Comparison of ENCODE assay signal across 12 cellular contexts in genomic region chrX:69493766-69494165, GRCh38. TPM values are rescaled to one million over a fixed set of nuclear protein-coding genes. Genes with fewer than 3 reads are reported as not detected.
DNase-seq lines count a peak whose midpoint lies in the region; ATAC-seq and TF ChIP-seq lines count a peak whose summit lies in the region.
"Had no signal": no experiment of that assay in that cellular context is flagged by ENCODE, and none has a peak within 500 bp of the region (broad histone marks: within the 10 kb centered on the region; RNA-seq: fewer than 3 reads in every experiment).

No MANE protein-coding gene starts in this region.

- H3K36me3 ChIP-seq in PC-3 (ENCODE audit: low read depth, low read length): no peaks in the 10 kb centered on the region
- no peaks in the 10 kb centered on the region for H3K36me3 ChIP-seq in RWPE2 (ENCODE audit: low read depth)
- H3K36me3 ChIP-seq: BLaER1 had no signal

- H3K9ac ChIP-seq in PC-3 (ENCODE audit: low read length): no peak overlapping the region
- H3K9ac ChIP-seq: BLaER1 had no signal

- no peak overlapping the region for H2AFZ ChIP-seq in PC-3 (ENCODE audit: low read length)
- H2AFZ ChIP-seq: GM23338 had no signal

- no TSS peak for BruUV-seq in PC-3 (replicated peaks; lab: Mats Ljungman, UMichigan)

- CTCF ChIA-PET in PC-3 (lab: Charles Lee): no interaction called here

- H3F3A ChIP-seq in PC-3 (ENCODE audit: low read length, unreplicated experiment): no peaks in the 10 kb centered on the region

- H3K4me2 ChIP-seq in PC-3 (ENCODE audit: low read length): no peak overlapping the region
- H3K4me2 ChIP-seq: GM23338 had no signal

- intact Hi-C loops in PC-3 (cut with micrococcal nuclease) (loop anchor here (1.0 kb wide), 3 partner anchors 126 to 604 kb away; no protein-coding TSS in a partner anchor), Right ventricle myocardium inferior (cut with DNase I) (loop anchor here (5.0 kb wide), 1 partner anchor 604 kb away; no protein-coding TSS in a partner anchor)

- POLR2A ChIA-PET in PC-3 (lab: Charles Lee; ENCODE audit: unreplicated experiment): no interaction called here

- H3K9me2 ChIP-seq in PC-3 (replicated peaks; ENCODE audit: low read length): no peaks in the 10 kb centered on the region

- H3K4me3 ChIP-seq in PC-3 (ENCODE audit: low read length) (no peak overlapping the region), RWPE2 (ENCODE audit: severe bottlenecking) (no peak overlapping the region)
- H3K4me3 ChIP-seq: BLaER1, GM23338 had no signal

- H3K27me3 ChIP-seq in PC-3 (ENCODE audit: low read length) (no peaks in the 10 kb centered on the region), RWPE2 (ENCODE audit: insufficient read depth, poor library complexity, severe bottlenecking) (no peaks in the 10 kb centered on the region)

- no peaks in the 10 kb centered on the region for H4K20me1 ChIP-seq in PC-3 (ENCODE audit: low read length)
- H4K20me1 ChIP-seq: BLaER1 had no signal

- DNase-seq in PC-3 (peak; percentile 22), RWPE2 (ENCODE audit: low spot score) (no peak), kidney tubule cell (ENCODE audit: low spot score) (peak; percentile 33), GM10266 (ENCODE audit: extremely low spot score) (no peak), Right ventricle myocardium inferior (ENCODE audit: missing footprints) (no peak), dermis blood vessel endothelial cell (no peak)
- DNase-seq: AML-193; CD8-positive, alpha-beta memory T cell had no signal

- TF ChIP-seq CTCF in PC-3 (conservative IDR thresholded peaks at IDR 0.05; ENCODE audit: low read depth, low read length) (no peak), RWPE2 (IDR thresholded peaks at IDR 0.05; ENCODE audit: poor library complexity, severe bottlenecking) (no peak), GM10266 (IDR thresholded peaks at IDR 0.05; ENCODE audit: control insufficient read depth, insufficient read depth, low read depth, missing control alignments) (no peak)

- no peaks in the 10 kb centered on the region for H3K79me2 ChIP-seq in PC-3 (ENCODE audit: low read length)

- H3K27ac ChIP-seq in PC-3 (ENCODE audit: low read length) (no peak overlapping the region), RWPE2 (ENCODE audit: poor library complexity, severe bottlenecking) (no peak overlapping the region)
- H3K27ac ChIP-seq: BLaER1 had no signal

- H3K9me3 ChIP-seq in PC-3 (ENCODE audit: low read length) (no peaks in the 10 kb centered on the region), RWPE2 (ENCODE audit: severe bottlenecking) (no peaks in the 10 kb centered on the region)
- H3K9me3 ChIP-seq: Caco-2 had no signal

- H3K4me1 ChIP-seq in PC-3 (ENCODE audit: insufficient read depth, low read length) (no peaks in the 10 kb centered on the region), RWPE2 (ENCODE audit: insufficient read depth, poor library complexity, severe bottlenecking) (no peaks in the 10 kb centered on the region)
- H3K4me1 ChIP-seq: Caco-2 had no signal

- ATAC-seq in PC-3 (no peak), RWPE2 (ENCODE audit: low read depth) (peak; percentile 66; the same call in 2 of the 3 replicates), esophagus mucosa (peak; percentile 55), Right ventricle myocardium inferior (no peak)

RNA-seq across cellular contexts. Expression of gene NALF2, which starts 10.4 kb away (rescaled TPM):
- not detected in 2 replicates for total RNA-seq in PC-3 (2014; rRNA removed)
- 0.60 TPM for total RNA-seq in esophagus mucosa
- 41.1 TPM for total RNA-seq in Right ventricle myocardium inferior
- 0.05 and 2.9 TPM in 2 replicates for total RNA-seq in dermis blood vessel endothelial cell

Comparison
In these comparisons a context has a peak if more than half of its experiments do, and no peak if none do; other contexts are left out.
1. ATAC-seq: peak in RWPE2 (single experiment) and esophagus mucosa (single experiment); none in PC-3 (single experiment) and Right ventricle myocardium inferior (single experiment).
2. DNase-seq: peak in PC-3 (single experiment) and kidney tubule cell (single experiment); none in RWPE2 (single experiment), GM10266 (single experiment), Right ventricle myocardium inferior (single experiment) and dermis blood vessel endothelial cell (single experiment).
3. RNA of gene NALF2, which starts 10.4 kb away (total RNA-seq): 41.1 TPM in Right ventricle myocardium inferior (single experiment); 0.05 to 2.9 TPM in dermis blood vessel endothelial cell, 0.60 TPM in esophagus mucosa (single experiment) and not detected in PC-3; every median in the first group is over 10 times any median in the second.